18 cellular contexts compared by ENCODE assay signal in the genomic region with DNA sequence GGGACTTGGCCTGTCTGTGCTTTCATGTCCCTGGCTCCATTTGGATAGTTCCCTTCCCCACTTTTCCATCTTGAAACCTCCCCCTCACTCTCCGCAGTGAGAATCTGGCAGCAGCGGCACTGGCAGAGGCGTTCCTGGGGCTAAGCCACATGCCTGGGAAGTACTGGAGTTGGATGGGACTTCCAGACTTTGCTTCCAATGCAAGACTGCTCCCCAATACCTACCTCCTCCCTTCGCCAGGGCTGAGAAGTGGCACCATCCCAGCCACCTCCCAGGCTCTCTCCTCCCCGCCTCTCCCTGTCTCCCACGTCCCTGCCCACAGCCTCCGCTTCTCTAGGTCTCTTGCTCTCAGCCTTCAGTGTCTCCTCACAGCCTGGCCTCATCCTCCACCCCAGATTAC. TPM values are rescaled to one million over a fixed set of nuclear protein-coding genes. Genes with fewer than 3 reads are reported as not detected.
"Had no signal": no experiment of that assay in that cellular context is flagged by ENCODE, and none has a peak within 500 bp of the region (broad histone marks: within the 10 kb centered on the region; RNA-seq: fewer than 3 reads in every experiment).

No MANE protein-coding gene starts in this region.

- H3K4me3 Mint-ChIP-seq: effector memory CD8-positive, alpha-beta T cell; naive thymus-derived CD8-positive, alpha-beta T cell; stimulated activated naive B cell treated with anti-CD40 and anti-IgM and Interleukin-4, amounts not matched to agents 10 μg/mL and 1 μg/mL and 100 μg/mL, for 72 hours; stimulated activated naive CD8-positive, alpha-beta T cell treated with anti-CD3 and anti-CD28 coated beads, Interleukin-15, amount 100 ng/mL, for 72 hours had no signal

- H3K27ac Mint-ChIP-seq: effector memory CD8-positive, alpha-beta T cell; stimulated activated naive B cell treated with anti-CD40 and anti-IgM and Interleukin-4, amounts not matched to agents 10 μg/mL and 1 μg/mL and 100 μg/mL, for 72 hours; stimulated activated naive CD8-positive, alpha-beta T cell treated with anti-CD3 and anti-CD28 coated beads, Interleukin-15, amount 100 ng/mL, for 72 hours had no signal

- H3K36me3 ChIP-seq: esophagus muscularis mucosa, gastrocnemius medialis, heart right ventricle, right atrium auricular region, sigmoid colon, thoracic aorta, transverse colon had no signal

- H3K9me3 Mint-ChIP-seq: effector memory CD8-positive, alpha-beta T cell; stimulated activated naive CD8-positive, alpha-beta T cell treated with anti-CD3 and anti-CD28 coated beads, Interleukin-15, amount 100 ng/mL, for 72 hours had no signal

- H3K27me3 ChIP-seq: gastrocnemius medialis, heart right ventricle, right atrium auricular region, transverse colon had no signal

- DNase-seq: effector memory CD8-positive, alpha-beta T cell; gastrocnemius medialis; heart right ventricle; kidney glomerular epithelial cell; mucosa of descending colon; naive thymus-derived CD8-positive, alpha-beta T cell; sigmoid colon; stimulated activated CD4-positive, alpha-beta T cell treated with anti-CD3 and anti-CD28 coated beads, Interleukin-2, amount 100 ng/mL, for 24 hours; stimulated activated CD4-positive, alpha-beta T cell treated with anti-CD3 and anti-CD28 coated beads, Interleukin-4, amount 100 ng/mL, for 4 hours; stimulated activated naive B cell treated with anti-CD40 and anti-IgM and Interleukin-4, amounts not matched to agents 10 μg/mL and 1 μg/mL and 100 μg/mL, for 72 hours; stimulated activated naive CD8-positive, alpha-beta T cell treated with anti-CD3 and anti-CD28 coated beads, Interleukin-15, amount 100 ng/mL, for 72 hours; transverse colon had no signal

- H3K4me3 ChIP-seq: esophagus muscularis mucosa, gastrocnemius medialis, heart right ventricle, mucosa of descending colon, right atrium auricular region, sigmoid colon, skin epidermis, thoracic aorta, transverse colon had no signal

- ATAC-seq: effector memory CD8-positive, alpha-beta T cell; gastrocnemius medialis; heart right ventricle; mucosa of descending colon; naive thymus-derived CD8-positive, alpha-beta T cell; stimulated activated naive B cell treated with anti-CD40 and anti-IgM and Interleukin-4, amounts not matched to agents 10 μg/mL and 1 μg/mL and 100 μg/mL, for 72 hours; stimulated activated naive CD8-positive, alpha-beta T cell treated with anti-CD3 and anti-CD28 coated beads, Interleukin-15, amount 100 ng/mL, for 72 hours had no signal

- H3K27ac ChIP-seq: epithelial cell of prostate, esophagus muscularis mucosa, gastrocnemius medialis, heart right ventricle, right atrium auricular region, sigmoid colon, skin epidermis, thoracic aorta, transverse colon had no signal

- H3K36me3 Mint-ChIP-seq: stimulated activated naive B cell treated with anti-CD40 and anti-IgM and Interleukin-4, amounts not matched to agents 10 μg/mL and 1 μg/mL and 100 μg/mL, for 72 hours had no signal

- H3K9me3 ChIP-seq: esophagus muscularis mucosa, gastrocnemius medialis, mucosa of descending colon, sigmoid colon, thoracic aorta, transverse colon had no signal

- H3K4me1 Mint-ChIP-seq: stimulated activated naive B cell treated with anti-CD40 and anti-IgM and Interleukin-4, amounts not matched to agents 10 μg/mL and 1 μg/mL and 100 μg/mL, for 72 hours; stimulated activated naive CD8-positive, alpha-beta T cell treated with anti-CD3 and anti-CD28 coated beads, Interleukin-15, amount 100 ng/mL, for 72 hours had no signal

- FAIRE-seq: islet of Langerhans had no signal

- H3K4me1 ChIP-seq: gastrocnemius medialis, sigmoid colon, transverse colon had no signal

RNA-seq across cellular contexts. Expression of a gene that starts 16.6 kb away (rescaled TPM):
- total RNA-seq: naive thymus-derived CD8-positive, alpha-beta T cell had no signal
